ENCODE assay signal across 25 cellular contexts in the genomic region with DNA sequence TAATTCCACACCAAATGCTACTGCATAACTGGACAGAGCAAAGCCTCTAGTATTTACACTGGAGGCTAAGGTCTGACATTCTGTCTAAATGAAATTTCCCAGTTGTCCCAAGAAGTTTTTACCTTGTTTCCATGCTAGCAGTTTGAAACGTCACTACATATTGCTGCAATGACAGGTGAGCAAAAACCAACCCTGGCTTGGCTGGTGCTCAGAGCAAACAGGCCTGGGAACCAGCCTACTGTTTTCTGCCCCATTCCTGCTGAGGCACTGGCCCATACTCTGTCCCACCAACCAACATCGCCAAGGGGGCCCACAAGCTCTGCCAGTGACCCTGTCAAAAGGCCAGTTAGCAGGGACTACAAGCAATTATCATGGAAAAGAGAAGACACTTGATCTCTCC.
"Had no signal": no experiment of that assay in that cellular context is flagged by ENCODE, and none has a peak within 500 bp of the region (broad histone marks: within the 10 kb centered on the region; RNA-seq: fewer than 3 reads in every experiment).

No MANE protein-coding gene starts in this region.

- H3K9me3 ChIP-seq: gastroesophageal sphincter, heart left ventricle, lower lobe of right lung, ovary, psoas muscle, spleen, thoracic aorta, tibial nerve, upper lobe of right lung, uterus had no signal

- H3K4me3 ChIP-seq: gastroesophageal sphincter, heart left ventricle, lower lobe of right lung, ovary, psoas muscle, skin epidermis, spleen, thoracic aorta, tibial nerve, upper lobe of right lung, uterus had no signal

- H3K36me3 Mint-ChIP-seq: natural killer cell; stimulated activated memory B cell treated with anti-CD40 and anti-IgM and Interleukin-4, amounts not matched to agents 10 μg/mL and 1 μg/mL and 100 μg/mL, for 72 hours had no signal

- H3K27ac Mint-ChIP-seq: natural killer cell; stimulated activated memory B cell treated with anti-CD40 and anti-IgM and Interleukin-4, amounts not matched to agents 10 μg/mL and 1 μg/mL and 100 μg/mL, for 72 hours had no signal

- H3K4me1 Mint-ChIP-seq: stimulated activated memory B cell treated with anti-CD40 and anti-IgM and Interleukin-4, amounts not matched to agents 10 μg/mL and 1 μg/mL and 100 μg/mL, for 72 hours had no signal

- H3K36me3 ChIP-seq: gastroesophageal sphincter, heart left ventricle, lower lobe of right lung, ovary, spleen, thoracic aorta, tibial nerve, upper lobe of right lung, uterus had no signal

- H3K4me3 Mint-ChIP-seq: natural killer cell; stimulated activated memory B cell treated with anti-CD40 and anti-IgM and Interleukin-4, amounts not matched to agents 10 μg/mL and 1 μg/mL and 100 μg/mL, for 72 hours had no signal

- H3K27me3 ChIP-seq: foreskin keratinocyte, gastroesophageal sphincter, heart left ventricle, ovary, spleen, tibial nerve, upper lobe of right lung, uterus had no signal

- H3K27me3 Mint-ChIP-seq: stimulated activated memory B cell treated with anti-CD40 and anti-IgM and Interleukin-4, amounts not matched to agents 10 μg/mL and 1 μg/mL and 100 μg/mL, for 72 hours had no signal

- DNase-seq: cortex of kidney; foreskin keratinocyte; heart left ventricle; hippocampal formation; left cardiac atrium; left ventricle myocardium superior; lower lobe of right lung; natural killer cell; occipital lobe; ovary; posterior cingulate gyrus; psoas muscle; right cardiac atrium; spleen; stimulated activated CD4-positive, alpha-beta T cell treated with anti-CD3 and anti-CD28 coated beads, Interleukin-4, amount 100 ng/mL, for 4 hours; stimulated activated naive CD8-positive, alpha-beta T cell treated with anti-CD3 and anti-CD28 coated beads, Interleukin-15, Interleukin-2, amounts not matched to agents 100 U/mL and 50 U/mL, for 24 hours; upper lobe of right lung; uterus had no signal

- FAIRE-seq: islet of Langerhans had no signal

- H3K9me3 Mint-ChIP-seq: natural killer cell; stimulated activated memory B cell treated with anti-CD40 and anti-IgM and Interleukin-4, amounts not matched to agents 10 μg/mL and 1 μg/mL and 100 μg/mL, for 72 hours had no signal

- H3K27ac ChIP-seq: epithelial cell of prostate, foreskin keratinocyte, lower lobe of right lung, ovary, psoas muscle, skin epidermis, spleen, tibial nerve, upper lobe of right lung, uterus had no signal

- H3K4me1 ChIP-seq: foreskin keratinocyte, lower lobe of right lung, upper lobe of right lung, uterus had no signal
